Comparison of ENCODE assay signal across 1 cellular context in genomic region chr5:134345996-134346395, GRCh38.
TF ChIP-seq lines count a peak whose summit lies in the region.

No MANE protein-coding gene starts in this region.

TF ChIP-seq in WTC11, 78 proteins besides CTCF, POLR2A, EP300 and RAD21 (continued from another document):
- no peak for TF ChIP-seq HMGXB4 (CRISPR knock-in tag; IDR thresholded peaks at IDR 0.05)
